Comparison of ENCODE assay signal across 9 cellular contexts in the genomic region with DNA sequence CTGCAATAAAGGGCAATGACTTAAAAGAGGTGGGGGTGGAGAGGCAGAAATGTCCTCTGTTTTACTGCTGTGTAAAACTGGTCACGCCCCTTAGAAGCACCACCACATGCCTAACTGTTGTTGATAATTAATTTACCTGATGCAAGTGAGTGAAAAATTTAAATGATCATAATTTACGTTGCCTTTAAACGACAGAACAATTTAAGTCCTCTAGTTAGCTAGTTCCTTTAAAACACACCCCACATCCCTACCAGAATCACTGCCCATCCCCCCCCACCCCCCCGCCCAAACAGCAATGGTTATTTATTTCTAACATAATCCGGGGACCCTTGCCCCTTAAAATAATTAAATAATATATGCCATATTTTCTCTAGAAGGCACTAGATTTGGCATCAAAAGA. TPM values are rescaled to one million over a fixed set of nuclear protein-coding genes. Genes with fewer than 3 reads are reported as not detected.
A peak's percentile ranks its signal among the peaks of the same experiment; 100 is the strongest.
DNase-seq lines count a peak whose midpoint lies in the region; ATAC-seq and TF ChIP-seq lines count a peak whose summit lies in the region.
"Had no signal": no experiment of that assay in that cellular context is flagged by ENCODE, and none has a peak within 500 bp of the region (broad histone marks: within the 10 kb centered on the region; RNA-seq: fewer than 3 reads in every experiment).

No MANE protein-coding gene starts in this region.

- H3K9ac ChIP-seq in GM23248 (no peak overlapping the region), skeletal muscle tissue (ENCODE audit: low read depth in 1 of 3, low read length in 3 of 3) (no peak overlapping the region)

- no peaks in the 10 kb centered on the region for H3K9me3 ChIP-seq in GM23248 (ENCODE audit: low read depth)
- peaks cover 8% of the 10 kb centered on the region for H3K9me3 ChIP-seq in Panc1 (ENCODE audit: control insufficient read depth, insufficient read depth, low read depth, low read length)
- no peaks in the 10 kb centered on the region for H3K9me3 ChIP-seq in hepatocyte (ENCODE audit: low read depth)
- H3K9me3 ChIP-seq in skeletal muscle tissue (ENCODE audit: control insufficient read depth in 3 of 3, low read length in 3 of 3), result no peaks in the 10 kb centered on the region
- H3K9me3 ChIP-seq: body of pancreas had no signal

- no peak for ATAC-seq in Panc1

- CTCF ChIA-PET in Panc1 (lab: Charles Lee), result no interaction called here

- H3K4me3 ChIP-seq in GM23248 (peak overlapping the region; percentile 99; the same call in 1 of the 2 replicates), Panc1 (ENCODE audit: low read depth in 2 of 2, low read length in 2 of 2) (no peak overlapping the region), hepatocyte (no peak overlapping the region), skeletal muscle tissue (ENCODE audit: low read length in 3 of 3) (peak overlapping the region; percentile 98 to 99 (median 99)), foreskin fibroblast (ENCODE audit: low read depth in 1 of 2, low read length in 2 of 2) (no peak overlapping the region)

- H3K27me3 ChIP-seq in GM23248 (replicated peaks; ENCODE audit: insufficient read depth) (no peaks in the 10 kb centered on the region), Panc1 (ENCODE audit: control insufficient read depth, insufficient read depth, low read length) (no peaks in the 10 kb centered on the region), hepatocyte (no peaks in the 10 kb centered on the region), skeletal muscle tissue (ENCODE audit: control insufficient read depth in 3 of 3, insufficient read depth in 3 of 3, low read length in 3 of 3) (no peaks in the 10 kb centered on the region)
- H3K27me3 ChIP-seq: body of pancreas had no signal

- TF ChIP-seq CTCF in Panc1 (IDR thresholded peaks at IDR 0.05), result no peak
- no peak for TF ChIP-seq CTCF in hepatocyte (IDR thresholded peaks at IDR 0.05; ENCODE audit: poor library complexity)
- no peak for TF ChIP-seq CTCF in foreskin fibroblast (IDR thresholded peaks at IDR 0.05; ENCODE audit: low read depth, low read length)

- peak overlapping the region; percentile 93 for H2AFZ ChIP-seq in GM23248
- H2AFZ ChIP-seq in hepatocyte, result peak overlapping the region; percentile 96

- H3K36me3 ChIP-seq in GM23248 (ENCODE audit: low read depth) (no peaks in the 10 kb centered on the region; the same call in 1 of the 2 replicates), Panc1 (ENCODE audit: control insufficient read depth, insufficient read depth, low read length) (no peaks in the 10 kb centered on the region), hepatocyte (replicated peaks; ENCODE audit: insufficient read depth, low read depth) (no peaks in the 10 kb centered on the region), skeletal muscle tissue (ENCODE audit: control insufficient read depth in 3 of 3, insufficient read depth in 3 of 3, low read length in 3 of 3) (no peaks in the 10 kb centered on the region)

- H3K4me2 ChIP-seq in GM23248 (ENCODE audit: unreplicated experiment) (no peak overlapping the region), hepatocyte (peak overlapping the region; percentile 59)

- DNase-seq in GM23248 (no peak), Panc1 (ENCODE audit: low read depth, low spot score) (no peak), hepatocyte (ENCODE audit: low spot score) (no peak), foreskin fibroblast (no peak), cortex of kidney (lab: John Stamatoyannopoulos, UW) (no peak), epidermal melanocyte (ENCODE audit: insufficient read length, low spot score) (no peak)
- DNase-seq in activated CD8-positive, alpha-beta memory T cell treated with anti-CD3 and anti-CD28 coated beads for 24 hours, result no peak

- POLR2A ChIA-PET in Panc1 (lab: Charles Lee), result no interaction called here

- H3K9me2 ChIP-seq in GM23248 (ENCODE audit: insufficient read depth) (no peaks in the 10 kb centered on the region), hepatocyte (replicated peaks; ENCODE audit: insufficient read depth) (no peaks in the 10 kb centered on the region)

- peak overlapping the region; percentile 97; the same call in 1 of the 2 replicates for H3K27ac ChIP-seq in GM23248
- H3K27ac ChIP-seq in Panc1 (ENCODE audit: low read length), result peak overlapping the region; percentile 92; the same call in 1 of the 2 replicates
- peak overlapping the region; percentile 99 for H3K27ac ChIP-seq in hepatocyte
- H3K27ac ChIP-seq in skeletal muscle tissue (ENCODE audit: low read depth, low read length), result peak overlapping the region; percentile 98

- H3K79me2 ChIP-seq in GM23248 (ENCODE audit: insufficient read depth) (peaks cover 41% of the 10 kb centered on the region), hepatocyte (peaks cover 39% of the 10 kb centered on the region)

- peaks cover 8% of the 10 kb centered on the region; the same call in 1 of the 2 replicates for H3F3A ChIP-seq in GM23248 (ENCODE audit: insufficient read depth)

- WGBS in GM23248 (ENCODE audit: low coverage in 1 of 2, low lambda C conversion rate in 2 of 2, missing lambda C conversion rate in 2 of 2), 2 experiments, result 88 to 91% methylated on average over 5 of the region's 5 CpGs
- 100% methylated on average over 5 of the region's 5 CpGs for WGBS in hepatocyte (ENCODE audit: low lambda C conversion rate, missing lambda C conversion rate)

- no TSS peak for BruUV-seq in Panc1 (replicated peaks; lab: Mats Ljungman, UMichigan)

- H4K20me1 ChIP-seq in GM23248 (ENCODE audit: insufficient read depth), result no peaks in the 10 kb centered on the region
- peaks cover 21% of the 10 kb centered on the region for H4K20me1 ChIP-seq in hepatocyte (ENCODE audit: insufficient read depth, poor library complexity, severe bottlenecking)

- intact Hi-C loops in Panc1 (cut with micrococcal nuclease; ENCODE audit: unreplicated experiment), result no loop called here

- H3K4me1 ChIP-seq in GM23248 (ENCODE audit: insufficient read depth), result peaks cover 12% of the 10 kb centered on the region
- H3K4me1 ChIP-seq in Panc1 (ENCODE audit: control insufficient read depth, insufficient read depth, low read length), result peaks cover 6% of the 10 kb centered on the region; the same call in 1 of the 2 replicates
- H3K4me1 ChIP-seq in hepatocyte (ENCODE audit: insufficient read depth), result peaks cover 10% of the 10 kb centered on the region
- peaks cover 7 to 19% (median 16%) of the 10 kb centered on the region in 3 donors for H3K4me1 ChIP-seq in skeletal muscle tissue (ENCODE audit: control insufficient read depth in 3 of 3, insufficient read depth in 3 of 3, low read length in 3 of 3)

- in situ Hi-C loops in GM23248 (cut with MboI) (no loop called here), Panc1 (cut with HindIII; ENCODE audit: low pct_unique_long_range_greater_than_20kb, low sequenced_read_pairs) (no loop called here)

RNA-seq across cellular contexts. Expression of a gene that starts 0.7 kb away (rescaled TPM):
- 23.0 and 28.2 TPM in 2 replicates for total RNA-seq in GM23248 (2014; rRNA removed; shearing (Covaris generic))
- polyA plus RNA-seq in GM23248 (2016; fragmentation: Nextera tagmentation; extraction: Ambion mirVana) (51.3 and 60.5 TPM in 2 replicates), hepatocyte (64.4 and 68.1 TPM in 2 replicates)
- total RNA-seq in Panc1 (2021; ENCODE audit: unreplicated experiment) (46.5 TPM), hepatocyte (37.4 and 42.6 TPM in 2 replicates), skeletal muscle tissue (25.6 TPM)
- 21.9 TPM for polyA plus RNA-seq in Panc1 (2012; ENCODE audit: insufficient read length)

RNA-seq across cellular contexts. Expression of a gene that starts 9.8 kb away (rescaled TPM):
- 13.3 and 18.8 TPM in 2 replicates for total RNA-seq in GM23248 (2014; rRNA removed; shearing (Covaris generic))
- polyA plus RNA-seq in GM23248 (2016; fragmentation: Nextera tagmentation; extraction: Ambion mirVana), result 15.7 and 17.7 TPM in 2 replicates
- total RNA-seq in Panc1 (2021; ENCODE audit: unreplicated experiment), result 37.2 TPM
- 13.3 TPM for polyA plus RNA-seq in Panc1 (2012; ENCODE audit: insufficient read length)
- 23.2 and 23.8 TPM in 2 replicates for total RNA-seq in hepatocyte
- 15.0 and 20.4 TPM in 2 replicates for polyA plus RNA-seq in hepatocyte
- 40.7 TPM for total RNA-seq in skeletal muscle tissue

Comparison
In these comparisons a context has a peak if more than half of its experiments do, and no peak if none do; other contexts are left out.
1. H3K4me3 ChIP-seq: peak in GM23248 (single experiment) and skeletal muscle tissue (3 of 3); none in Panc1 (0 of 2), hepatocyte (single experiment) and foreskin fibroblast (0 of 2).
2. Peak in every context shown above with its lines, with median percentiles within 50 percentile points of each other: H3K27ac ChIP-seq.